ENCODE assay signal across 30 cellular contexts in genomic region chrX:75609361-75609760, GRCh38.
"Had no signal": no experiment of that assay in that cellular context is flagged by ENCODE, and none has a peak within 500 bp of the region (broad histone marks: within the 10 kb centered on the region; RNA-seq: fewer than 3 reads in every experiment).

No MANE protein-coding gene starts in this region.

- FAIRE-seq: TTC549 had no signal

- H3K4me2 ChIP-seq: SK-N-SH had no signal

- H3K4me3 ChIP-seq: ascending aorta, body of pancreas, breast epithelium, Peyer's patch, SJSA1 had no signal

- H3K27me3 Mint-ChIP-seq: activated CD4-positive, alpha-beta T cell treated with anti-CD3 and anti-CD28 coated beads for 36 hours; activated CD4-positive, alpha-beta T cell treated with anti-CD3 and anti-CD28 coated beads, Interleukin-2, amount 10 ng/mL, durations not matched to agents 7 days and 5 days; activated naive CD4-positive, alpha-beta T cell treated with anti-CD3 and anti-CD28 coated beads, Interleukin-2, amount 50 U/mL, for 24 hours; activated naive CD8-positive, alpha-beta T cell treated with anti-CD3 and anti-CD28 coated beads, Interleukin-2, amount 10 ng/mL, durations not matched to agents 7 days and 5 days had no signal

- H3K36me3 ChIP-seq: ascending aorta, breast epithelium, Peyer's patch, SJSA1 had no signal

- H3K4me3 Mint-ChIP-seq: activated CD4-positive, alpha-beta T cell treated with anti-CD3 and anti-CD28 coated beads for 36 hours; activated CD4-positive, alpha-beta T cell treated with anti-CD3 and anti-CD28 coated beads, Interleukin-2, amount 10 ng/mL, durations not matched to agents 7 days and 5 days; activated CD8-positive, alpha-beta T cell treated with anti-CD3 and anti-CD28 coated beads, Interleukin-2, amount 10 ng/mL, durations not matched to agents 7 days and 5 days; activated naive CD4-positive, alpha-beta T cell treated with anti-CD3 and anti-CD28 coated beads, Interleukin-2, amount 50 U/mL, for 24 hours; activated naive CD8-positive, alpha-beta T cell treated with anti-CD3 and anti-CD28 coated beads, Interleukin-2, amount 10 ng/mL, durations not matched to agents 7 days and 5 days; activated T-cell treated with anti-CD3 and anti-CD28 coated beads, Interleukin-2, amount 50 U/mL, for 24 hours; T-helper 1 cell treated with Interleukin-12 subunit alpha and Interleukin-12 subunit beta and Interleukin-4 antibody, amounts not matched to agents 30 μg/mL and 1 μg/mL, for 36 hours; T-helper 2 cell treated with Interferon-gamma antibody and Interleukin-4, amounts not matched to agents 5 μg/mL and 100 μg/mL, for 36 hours had no signal

- DNase-seq: activated CD4-positive, alpha-beta T cell treated with anti-CD3 and anti-CD28 coated beads for 36 hours; activated CD4-positive, alpha-beta T cell treated with anti-CD3 and anti-CD28 coated beads, Interleukin-2, amount 10 ng/mL, durations not matched to agents 7 days and 5 days; activated CD4-positive, alpha-beta T cell treated with anti-CD3 and anti-CD28 coated beads, Interleukin-2, amount 50 U/mL, for 48 hours; activated CD8-positive, alpha-beta T cell treated with anti-CD3 and anti-CD28 coated beads, Interleukin-2, amount 10 ng/mL, durations not matched to agents 7 days and 5 days; activated gamma-delta T cell; activated naive CD4-positive, alpha-beta T cell treated with Interleukin-2 at 50 U/mL for 16 hours; activated naive CD8-positive, alpha-beta T cell treated with anti-CD3 and anti-CD28 coated beads, Interleukin-2, amount 10 ng/mL, durations not matched to agents 7 days and 5 days; activated T-cell treated with anti-CD3 and anti-CD28 coated beads, Interleukin-2, amount 50 U/mL, for 24 hours; amygdala; body of pancreas; NCI-H1092 treated with DMSO at 0.1 percent for 48 hours; NCI-H1417; NCI-H187 treated with DMSO at 0.1 percent for 48 hours; NCI-H2081; NCI-H345; NCI-H524 treated with DMSO at 0.1 percent for 48 hours; PC-3; Peyer's patch; RPMI8226; SHP77 treated with DMSO at 0.1 percent for 48 hours; SK-N-SH had no signal

- H3K9me3 ChIP-seq: ascending aorta, body of pancreas, breast epithelium, Peyer's patch, SJSA1, SK-N-SH had no signal

- H3K27ac ChIP-seq: ascending aorta, body of pancreas, breast epithelium, Peyer's patch, SJSA1 had no signal

- H3K27ac Mint-ChIP-seq: activated CD4-positive, alpha-beta T cell treated with anti-CD3 and anti-CD28 coated beads for 36 hours; activated CD4-positive, alpha-beta T cell treated with anti-CD3 and anti-CD28 coated beads, Interleukin-2, amount 10 ng/mL, durations not matched to agents 7 days and 5 days; activated CD8-positive, alpha-beta T cell treated with anti-CD3 and anti-CD28 coated beads, Interleukin-2, amount 10 ng/mL, durations not matched to agents 7 days and 5 days; activated naive CD4-positive, alpha-beta T cell treated with anti-CD3 and anti-CD28 coated beads, Interleukin-2, amount 50 U/mL, for 24 hours; activated naive CD8-positive, alpha-beta T cell treated with anti-CD3 and anti-CD28 coated beads, Interleukin-2, amount 10 ng/mL, durations not matched to agents 7 days and 5 days; activated T-cell treated with anti-CD3 and anti-CD28 coated beads, Interleukin-2, amount 50 U/mL, for 24 hours; activated T-helper 2 cell treated with anti-CD3 and anti-CD28 coated beads, Interferon-gamma antibody, Interleukin-2, Interleukin-4, amounts not matched to agents 10 μg/mL and 5 μg/mL and 100 μg/mL, durations not matched to agents 14 hours and 24 hours and 36 hours; T-helper 1 cell treated with Interleukin-12 subunit alpha and Interleukin-12 subunit beta and Interleukin-4 antibody, amounts not matched to agents 30 μg/mL and 1 μg/mL, for 36 hours; T-helper 2 cell treated with Interferon-gamma antibody and Interleukin-4, amounts not matched to agents 5 μg/mL and 100 μg/mL, for 36 hours had no signal

- H3K9me3 Mint-ChIP-seq: activated T-cell treated with anti-CD3 and anti-CD28 coated beads, Interleukin-2, amount 50 U/mL, for 24 hours had no signal

- H3K4me1 ChIP-seq: ascending aorta, body of pancreas, breast epithelium, Peyer's patch, SJSA1 had no signal

- ATAC-seq: activated CD4-positive, alpha-beta T cell treated with anti-CD3 and anti-CD28 coated beads for 36 hours; activated CD4-positive, CD25-positive, alpha-beta regulatory T cell treated with anti-CD3 and anti-CD28 coated beads, Interleukin-2, amount 50 U/mL, for 24 hours; activated CD8-positive, alpha-beta T cell treated with anti-CD3 and anti-CD28 coated beads, Interleukin-2, amount 10 ng/mL, durations not matched to agents 7 days and 5 days; body of pancreas; PC-3 had no signal

- H3K4me1 Mint-ChIP-seq: activated CD4-positive, alpha-beta T cell treated with anti-CD3 and anti-CD28 coated beads for 36 hours; activated CD4-positive, alpha-beta T cell treated with anti-CD3 and anti-CD28 coated beads, Interleukin-2, amount 10 ng/mL, durations not matched to agents 7 days and 5 days; activated naive CD4-positive, alpha-beta T cell treated with anti-CD3 and anti-CD28 coated beads, Interleukin-2, amount 50 U/mL, for 24 hours; activated naive CD8-positive, alpha-beta T cell treated with anti-CD3 and anti-CD28 coated beads, Interleukin-2, amount 10 ng/mL, durations not matched to agents 7 days and 5 days had no signal

- H3K27me3 ChIP-seq: ascending aorta, body of pancreas, Peyer's patch, SJSA1 had no signal

- H3K9ac ChIP-seq: SK-N-SH had no signal
